Comparison of ENCODE assay signal across 8 cellular contexts in the genomic region with DNA sequence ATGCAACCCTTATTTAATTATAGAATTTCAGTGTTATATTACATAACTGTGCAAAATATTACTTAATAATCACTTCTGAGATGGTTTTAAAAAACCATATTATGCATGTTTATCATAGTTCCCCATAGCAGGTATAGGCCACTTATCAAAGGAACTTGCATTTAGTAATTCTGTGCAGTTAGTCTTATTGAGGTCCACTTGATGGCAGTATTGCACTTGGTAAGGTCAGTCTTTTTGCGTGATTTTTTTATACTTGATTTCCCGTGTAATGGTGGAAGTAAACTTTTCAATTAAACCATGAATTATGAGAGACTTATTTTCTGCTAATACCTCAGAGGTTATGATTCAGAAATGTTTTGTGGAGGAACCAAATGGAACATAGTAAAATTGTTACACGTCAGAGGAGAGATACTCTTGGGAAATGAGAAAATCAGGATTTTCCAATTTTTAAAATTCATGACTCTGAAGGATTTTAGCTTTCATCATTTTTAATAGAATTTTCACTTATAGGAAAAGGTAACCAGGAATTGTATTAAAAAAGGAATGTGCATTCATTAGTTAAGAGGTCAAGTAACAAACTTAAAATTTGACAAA.
DNase-seq lines count a peak whose midpoint lies in the region; ATAC-seq and TF ChIP-seq lines count a peak whose summit lies in the region.

No MANE protein-coding gene starts in this region.

- ATAC-seq in Right ventricle myocardium superior (ENCODE audit: poor library complexity), result peak; percentile 45
- no peak for ATAC-seq in left ventricle myocardium superior

- H3K36me3 ChIP-seq in hepatocyte (replicated peaks; ENCODE audit: insufficient read depth, low read depth), result no peaks in the 10 kb centered on the region

- DNase-seq in Right ventricle myocardium superior (no peak), left ventricle myocardium superior (no peak), LoVo (ENCODE audit: low spot score) (peak; percentile 42), SW480 (ENCODE audit: low spot score) (peak; percentile 66), hepatocyte (ENCODE audit: low spot score) (peak; percentile 58), GM19240 (ENCODE audit: insufficient read length, low spot score) (no peak)
- DNase-seq in activated CD4-positive, alpha-beta T cell treated with anti-CD3 and anti-CD28 coated beads, Interleukin-2, amount 50 U/mL, for 4 hours, result no peak
- DNase-seq in stimulated activated CD4-positive, alpha-beta T cell treated with anti-CD3 and anti-CD28 coated beads, Interleukin-4, amount 100 ng/mL, for 4 hours, result no peak

- H2AFZ ChIP-seq in hepatocyte, result peak overlapping the region; percentile 45

- no peaks in the 10 kb centered on the region for H3K9me3 ChIP-seq in hepatocyte (ENCODE audit: low read depth)

- H3K4me1 ChIP-seq in hepatocyte (ENCODE audit: insufficient read depth), result no peaks in the 10 kb centered on the region

- TF ChIP-seq CTCF in hepatocyte (IDR thresholded peaks at IDR 0.05; ENCODE audit: poor library complexity), result peak; percentile 75

- H3K27me3 ChIP-seq in hepatocyte, result no peaks in the 10 kb centered on the region

- H3K4me2 ChIP-seq in hepatocyte, result peak overlapping the region; percentile 58

- H3K9me2 ChIP-seq in hepatocyte (replicated peaks; ENCODE audit: insufficient read depth), result no peaks in the 10 kb centered on the region

- H4K20me1 ChIP-seq in hepatocyte (ENCODE audit: insufficient read depth, poor library complexity, severe bottlenecking), result no peaks in the 10 kb centered on the region

- WGBS in hepatocyte (ENCODE audit: low lambda C conversion rate, missing lambda C conversion rate), result 23% methylated on average over 3 of the region's 3 CpGs

- H3K79me2 ChIP-seq in hepatocyte, result no peaks in the 10 kb centered on the region

- intact Hi-C loops in Right ventricle myocardium superior (cut with DNase I), result no loop called here
- intact Hi-C loops in left ventricle myocardium superior (cut with micrococcal nuclease), result no loop called here

- no peak overlapping the region for H3K27ac ChIP-seq in hepatocyte

- H3K4me3 ChIP-seq in hepatocyte, result no peak overlapping the region

Comparison
In these comparisons a context has a peak if more than half of its experiments do, and no peak if none do; other contexts are left out.
1. DNase-seq: peak in LoVo (single experiment), SW480 (single experiment) and hepatocyte (single experiment); none in Right ventricle myocardium superior (single experiment), left ventricle myocardium superior (single experiment), GM19240 (single experiment), activated CD4-positive, alpha-beta T cell treated with anti-CD3 and anti-CD28 coated beads, Interleukin-2, amount 50 U/mL, for 4 hours (0 of 2) and stimulated activated CD4-positive, alpha-beta T cell treated with anti-CD3 and anti-CD28 coated beads, Interleukin-4, amount 100 ng/mL, for 4 hours (0 of 2).